ENCODE assay signal across 8 cellular contexts in genomic region chr3:108153451-108153981, GRCh38.
A peak's percentile ranks its signal among the peaks of the same experiment; 100 is the strongest.
DNase-seq lines count a peak whose midpoint lies in the region; FAIRE-seq and TF ChIP-seq lines count a peak whose summit lies in the region.

No MANE protein-coding gene starts in this region.

- no peak overlapping the region for H3K9ac ChIP-seq in colonic mucosa (ENCODE audit: low read depth in 2 of 2, low read length in 2 of 2)

- TF ChIP-seq CTCF in colonic mucosa (IDR thresholded peaks at IDR 0.05) (peak; percentile 27), nephron progenitor cell (IDR thresholded peaks at IDR 0.05) (peak; percentile 32), dorsolateral prefrontal cortex (IDR thresholded peaks at IDR 0.05 in 54 of 56, conservative IDR thresholded peaks at IDR 0.05 in 2 of 56; ENCODE audit: low read depth in 1 of 56, partially characterized antibody in 56 of 56) (peak in 23 of 56 donors; percentile 11 to 36 (median 21))

- H3K9me3 Mint-ChIP-seq in nephron progenitor cell = no peaks in the 10 kb centered on the region

- DNase-seq in AG20443 (ENCODE audit: low spot score) (peak; percentile 19), GM18507 (ENCODE audit: extremely low spot score, insufficient read length, low read depth) (peak; percentile 5), LHCN-M2 (ENCODE audit: low read depth) (peak; percentile 81), T-helper 2 cell (peak in 3 of 5 experiments; percentile 9 to 75 (median 19)), colonic mucosa (peak; percentile 71), nephron progenitor cell (no peak), NCI-H128 (lab: John Stamatoyannopoulos, UW; ENCODE audit: unreplicated experiment) (no peak), dorsolateral prefrontal cortex (no peak)

- H3K9me3 ChIP-seq in colonic mucosa = no peaks in the 10 kb centered on the region

- H3K4me3 ChIP-seq in colonic mucosa = no peak overlapping the region
- no peak overlapping the region for H3K4me3 ChIP-seq in dorsolateral prefrontal cortex

- H3K27me3 Mint-ChIP-seq in nephron progenitor cell (ENCODE audit: low read depth, poor library complexity) = no peaks in the 10 kb centered on the region

- H3K27ac Mint-ChIP-seq in nephron progenitor cell = no peak overlapping the region

- no peak overlapping the region for H3K4me3 Mint-ChIP-seq in nephron progenitor cell

- H3K36me3 ChIP-seq in colonic mucosa = no peaks in the 10 kb centered on the region

- peaks cover 33% of the 10 kb centered on the region for H3K4me1 Mint-ChIP-seq in nephron progenitor cell

- H3K4me1 ChIP-seq in colonic mucosa = no peaks in the 10 kb centered on the region

- H3K36me3 Mint-ChIP-seq in nephron progenitor cell (ENCODE audit: low read depth) = no peaks in the 10 kb centered on the region

- no peak overlapping the region for H3K27ac ChIP-seq in colonic mucosa
- H3K27ac ChIP-seq in dorsolateral prefrontal cortex = no peak overlapping the region

- peak; percentile 72 for FAIRE-seq in GM18507 (lab: Jason Lieb, UNC)

- no peaks in the 10 kb centered on the region for H3K27me3 ChIP-seq in colonic mucosa
- H3K27me3 ChIP-seq in dorsolateral prefrontal cortex = no peaks in the 10 kb centered on the region

- intact Hi-C loops in colonic mucosa (cut with DNase I) = loop anchor here (10.0 kb wide), 1 partner anchor 151 kb away; no protein-coding TSS in a partner anchor
- intact Hi-C loops in dorsolateral prefrontal cortex (cut with DNase I) = no loop called here

Comparison
In these comparisons a context has a peak if more than half of its experiments do, and no peak if none do; other contexts are left out.
1. DNase-seq: peak in AG20443 (single experiment), GM18507 (single experiment), LHCN-M2 (single experiment), T-helper 2 cell (3 of 5) and colonic mucosa (single experiment); none in nephron progenitor cell (single experiment), NCI-H128 (single experiment) and dorsolateral prefrontal cortex (0 of 10).